19 cellular contexts compared by ENCODE assay signal in the genomic region with DNA sequence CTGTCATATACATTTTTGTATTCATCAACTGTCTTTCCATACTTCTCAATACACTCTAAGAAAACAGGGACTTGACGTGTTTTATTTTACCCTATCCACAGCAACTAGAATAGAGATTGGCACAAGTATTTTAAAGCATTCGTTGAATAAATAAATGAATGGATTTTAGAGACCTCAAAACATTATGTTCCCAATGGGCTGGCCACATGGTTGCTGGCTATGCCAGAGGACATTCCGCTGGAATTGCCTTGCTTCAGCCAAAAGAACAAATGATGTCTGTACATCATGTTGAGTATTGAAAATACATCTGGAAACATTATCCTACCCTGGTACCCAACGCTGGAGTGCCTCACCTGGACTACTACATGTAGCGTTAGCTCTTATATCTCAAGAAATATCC.
A peak's percentile ranks its signal among the peaks of the same experiment; 100 is the strongest.
DNase-seq lines count a peak whose midpoint lies in the region; ATAC-seq, FAIRE-seq and TF ChIP-seq lines count a peak whose summit lies in the region.
"Had no signal": no experiment of that assay in that cellular context is flagged by ENCODE, and none has a peak within 500 bp of the region (broad histone marks: within the 10 kb centered on the region; RNA-seq: fewer than 3 reads in every experiment).

No MANE protein-coding gene starts in this region.

- intact Hi-C loops in IMR-90 (cut with micrococcal nuclease) = no loop called here
- intact Hi-C loops in tibial artery (cut with DNase I; ENCODE audit: low total_unique reads) = no loop called here
- intact Hi-C loops in A673 (cut with micrococcal nuclease; ENCODE audit: unreplicated experiment) = no loop called here
- intact Hi-C loops in body of pancreas (cut with DNase I) = no loop called here

- BruUV-seq in IMR-90 (replicated peaks; lab: Mats Ljungman, UMichigan) (no TSS peak), A673 (replicated peaks; lab: Mats Ljungman, UMichigan) (no TSS peak)

- H3K56ac ChIP-seq in IMR-90 (ENCODE audit: extremely low read depth, insufficient read depth, low read length) = no peak overlapping the region

- no peak for TF ChIP-seq POLR2A in IMR-90 (IDR thresholded peaks at IDR 0.05; ENCODE audit: low read depth, low read length)
- no peak for TF ChIP-seq POLR2A in body of pancreas (IDR thresholded peaks at IDR 0.05)

- H2AFZ ChIP-seq in IMR-90 (replicated peaks; ENCODE audit: low read length, poor library complexity) = no peak overlapping the region
- H2AFZ ChIP-seq in astrocyte (ENCODE audit: low read depth, low read length) = no peak overlapping the region
- H2AFZ ChIP-seq in Karpas-422 (ENCODE audit: low read length) = no peak overlapping the region

- H3K4me3 Mint-ChIP-seq in astrocyte (ENCODE audit: unreplicated experiment) = no peak overlapping the region
- no peak overlapping the region for H3K4me3 Mint-ChIP-seq in memory B cell
- H3K4me3 Mint-ChIP-seq: B cell; CD8-positive, alpha-beta T cell; HFFc6 had no signal

- H3K9me3 ChIP-seq in IMR-90 (ENCODE audit: control insufficient read depth, insufficient read depth, low read length) (no peaks in the 10 kb centered on the region), astrocyte (ENCODE audit: insufficient read depth, low read depth, low read length) (no peaks in the 10 kb centered on the region), tibial artery (no peaks in the 10 kb centered on the region), Karpas-422 (ENCODE audit: low read length) (no peaks in the 10 kb centered on the region), A673 (ENCODE audit: low read depth, low read length, poor library complexity, severe bottlenecking) (no peaks in the 10 kb centered on the region), body of pancreas (no peaks in the 10 kb centered on the region)

- dilution Hi-C loops in IMR-90 (cut with HindIII; ENCODE audit: low sequenced_read_pairs, unreplicated experiment) = no loop called here

- H3K27me3 ChIP-seq in IMR-90 (ENCODE audit: control insufficient read depth, insufficient read depth, low read length) (no peaks in the 10 kb centered on the region), astrocyte (ENCODE audit: insufficient read depth, low read length) (no peaks in the 10 kb centered on the region), tibial artery (no peaks in the 10 kb centered on the region), Karpas-422 (ENCODE audit: low read length) (no peaks in the 10 kb centered on the region), A673 (replicated peaks; ENCODE audit: insufficient read depth, low read depth, low read length, poor library complexity) (no peaks in the 10 kb centered on the region), body of pancreas (no peaks in the 10 kb centered on the region)
- H3K27me3 ChIP-seq: BLaER1 treated with 17β-estradiol and CSF1 and Interleukin-3, amounts not matched to agents 10 nM and 100 nM had no signal

- H2BK15ac ChIP-seq in IMR-90 (ENCODE audit: low read depth, low read length) = no peak overlapping the region

- no peak overlapping the region for H3K23ac ChIP-seq in IMR-90 (ENCODE audit: low read depth, low read length)

- POLR2A ChIA-PET in IMR-90 (lab: Charles Lee; ENCODE audit: unreplicated experiment) = no interaction called here
- POLR2A ChIA-PET in A673 (lab: Charles Lee; ENCODE audit: low non-redundant PET) = no interaction called here

- no peak overlapping the region for H2AK5ac ChIP-seq in IMR-90 (ENCODE audit: low read depth, low read length)

- TF ChIP-seq CTCF in IMR-90 (conservative IDR thresholded peaks at IDR 0.05; ENCODE audit: low read depth, low read length) (no peak), astrocyte (IDR thresholded peaks at IDR 0.05; ENCODE audit: insufficient read depth, low read depth, low read length) (no peak), tibial artery (IDR thresholded peaks at IDR 0.05) (no peak), A673 (conservative IDR thresholded peaks at IDR 0.05; ENCODE audit: low read depth, low read length) (no peak), body of pancreas (IDR thresholded peaks at IDR 0.05) (no peak)

- H3K4me1 Mint-ChIP-seq in astrocyte (ENCODE audit: low read depth, unreplicated experiment) (peaks cover 10% of the 10 kb centered on the region), memory B cell (peaks cover 24% of the 10 kb centered on the region)

- DNase-seq in IMR-90 = no peak
- DNase-seq in astrocyte (ENCODE audit: low read depth) = no peak
- DNase-seq in memory B cell (ENCODE audit: low spot score in 2 of 2) = no peak
- peak; percentile 24 to 74 for DNase-seq in tibial artery
- DNase-seq in Karpas-422 = no peak
- DNase-seq in A673 (ENCODE audit: low spot score) = no peak
- DNase-seq in body of pancreas = no peak
- DNase-seq: 8988T; Calu3; CD8-positive, alpha-beta T cell; DMS79 treated with DMSO at 0.1 percent for 48 hours; GF-D8; GOT3; H7; HFFc6 had no signal

- CTCF ChIA-PET in IMR-90 (lab: Yijun Ruan, JAX) (no interaction called here), A673 (lab: Charles Lee) (no interaction called here)

- no peak overlapping the region for H2BK120ac ChIP-seq in IMR-90 (ENCODE audit: low read depth, low read length)

- H3K27me3 Mint-ChIP-seq in astrocyte (ENCODE audit: low read depth, unreplicated experiment) = no peaks in the 10 kb centered on the region
- H3K27me3 Mint-ChIP-seq in memory B cell = no peaks in the 10 kb centered on the region
- H3K27me3 Mint-ChIP-seq: B cell had no signal

- H3K9me2 ChIP-seq in Karpas-422 (replicated peaks; ENCODE audit: insufficient read depth, low read length) = no peaks in the 10 kb centered on the region

- WGBS in IMR-90 (ENCODE audit: extremely low coverage in 2 of 2, insufficient read length in 1 of 2), 2 experiments = no CpG with 5 or more reads among the region's 5 CpGs
- WGBS in body of pancreas, 2 donors = 78 to 83% methylated on average over 5 of the region's 5 CpGs

- H3K36me3 Mint-ChIP-seq in astrocyte (ENCODE audit: low read depth, unreplicated experiment) = no peaks in the 10 kb centered on the region
- H3K36me3 Mint-ChIP-seq in memory B cell = no peaks in the 10 kb centered on the region
- H3K36me3 Mint-ChIP-seq: CD8-positive, alpha-beta T cell had no signal

- no peak overlapping the region for H3K14ac ChIP-seq in IMR-90 (replicated peaks; ENCODE audit: low read depth, low read length)

- H3K79me1 ChIP-seq in IMR-90 (ENCODE audit: low read depth in 1 of 2, low read length in 2 of 2) = no peaks in the 10 kb centered on the region

- TF ChIP-seq RAD21 in IMR-90 (IDR thresholded peaks at IDR 0.05; ENCODE audit: low read length) = no peak

- H3K9me1 ChIP-seq in IMR-90 (ENCODE audit: insufficient read depth, low read length) = no peaks in the 10 kb centered on the region

- H3K9me3 Mint-ChIP-seq in astrocyte (ENCODE audit: unreplicated experiment) = peaks cover 3% of the 10 kb centered on the region
- H3K9me3 Mint-ChIP-seq in memory B cell = peaks cover 2% of the 10 kb centered on the region
- H3K9me3 Mint-ChIP-seq: HFFc6 had no signal

- no peak overlapping the region for H4K91ac ChIP-seq in IMR-90 (ENCODE audit: insufficient read depth, low read depth, low read length)

- H4K8ac ChIP-seq in IMR-90 (ENCODE audit: low read depth in 2 of 2, low read length in 2 of 2) = no peak overlapping the region

- H4K20me1 ChIP-seq in IMR-90 (ENCODE audit: insufficient read depth, low read length) (no peaks in the 10 kb centered on the region), astrocyte (ENCODE audit: insufficient read depth, low read length) (no peaks in the 10 kb centered on the region), Karpas-422 (ENCODE audit: insufficient read depth, low read depth, low read length) (no peaks in the 10 kb centered on the region)
- H4K20me1 ChIP-seq: BLaER1 treated with 17β-estradiol and CSF1 and Interleukin-3, amounts not matched to agents 10 nM and 100 nM had no signal

- peak overlapping the region; percentile 33; the same call in 1 of the 2 replicates for H3K18ac ChIP-seq in IMR-90 (ENCODE audit: low read depth, low read length)

- no peak overlapping the region for H3K4me3 ChIP-seq in IMR-90 (ENCODE audit: insufficient read depth, low read depth, low read length)
- no peak overlapping the region for H3K4me3 ChIP-seq in astrocyte (ENCODE audit: insufficient read depth, low read depth, low read length)
- no peak overlapping the region for H3K4me3 ChIP-seq in tibial artery
- H3K4me3 ChIP-seq in Karpas-422 (ENCODE audit: low read length) = no peak overlapping the region
- H3K4me3 ChIP-seq in A673 (ENCODE audit: low read depth, low read length, poor library complexity, severe bottlenecking) = no peak overlapping the region
- no peak overlapping the region for H3K4me3 ChIP-seq in body of pancreas
- H3K4me3 ChIP-seq: BLaER1 treated with 17β-estradiol and CSF1 and Interleukin-3, amounts not matched to agents 10 nM and 100 nM had no signal

- H2AK9ac ChIP-seq in IMR-90 (replicated peaks; ENCODE audit: low read depth, low read length, poor library complexity) = no peak overlapping the region

- H3K4me1 ChIP-seq in IMR-90 (ENCODE audit: control insufficient read depth, insufficient read depth, low read length) (peaks cover 8% of the 10 kb centered on the region), astrocyte (ENCODE audit: insufficient read depth, low read length) (peaks cover 3% of the 10 kb centered on the region), tibial artery (peaks cover 0 to 46% (median 8%) of the 10 kb centered on the region in 4 donors), Karpas-422 (ENCODE audit: low read length) (peaks cover 8% of the 10 kb centered on the region), A673 (ENCODE audit: insufficient read depth, low read length, poor library complexity, severe bottlenecking) (peaks cover 16% of the 10 kb centered on the region), body of pancreas (no peaks in the 10 kb centered on the region)

- in situ Hi-C loops in IMR-90 (cut with MboI; ENCODE audit: low sequenced_read_pairs) = no loop called here

- H3K27ac ChIP-seq in IMR-90 (ENCODE audit: insufficient read depth, low read length) (no peak overlapping the region), astrocyte (ENCODE audit: low read depth, low read length) (no peak overlapping the region), tibial artery (peak overlapping the region; percentile 78 to 82), Karpas-422 (ENCODE audit: low read length) (no peak overlapping the region), A673 (ENCODE audit: low read depth, low read length, poor library complexity, severe bottlenecking) (no peak overlapping the region), body of pancreas (no peak overlapping the region)
- H3K27ac ChIP-seq: HL-60 had no signal

- H4K5ac ChIP-seq in IMR-90 (ENCODE audit: low read depth, low read length) = no peak overlapping the region

- H3K36me3 ChIP-seq in IMR-90 (ENCODE audit: control insufficient read depth, insufficient read depth, low read length) (no peaks in the 10 kb centered on the region), astrocyte (ENCODE audit: insufficient read depth, low read length) (no peaks in the 10 kb centered on the region), tibial artery (no peaks in the 10 kb centered on the region), Karpas-422 (ENCODE audit: insufficient read depth, low read length) (no peaks in the 10 kb centered on the region), A673 (ENCODE audit: insufficient read depth, low read length, poor library complexity, severe bottlenecking) (no peaks in the 10 kb centered on the region), body of pancreas (replicated peaks in 1 of 2; ENCODE audit: insufficient read depth in 1 of 2, low read depth in 2 of 2) (no peaks in the 10 kb centered on the region)
- H3K36me3 ChIP-seq: BLaER1 treated with 17β-estradiol and CSF1 and Interleukin-3, amounts not matched to agents 10 nM and 100 nM had no signal

- H3K4ac ChIP-seq in IMR-90 (ENCODE audit: low read depth, low read length) = 0 out of 2 replicates have a peak overlapping the region, but pooled peaks have one; percentile 11

- H2BK5ac ChIP-seq in IMR-90 (ENCODE audit: low read depth, low read length, poor library complexity, severe bottlenecking) = no peak overlapping the region

- H3K9ac ChIP-seq in IMR-90 (ENCODE audit: low read depth, low read length) = no peak overlapping the region
- H3K9ac ChIP-seq in astrocyte (ENCODE audit: low read length) = no peak overlapping the region
- H3K9ac ChIP-seq in Karpas-422 (ENCODE audit: low read length) = no peak overlapping the region
- H3K9ac ChIP-seq: BLaER1 treated with 17β-estradiol and CSF1 and Interleukin-3, amounts not matched to agents 10 nM and 100 nM had no signal

- FAIRE-seq in astrocyte (lab: Jason Lieb, UNC) = no peak

- no peak overlapping the region for H2BK20ac ChIP-seq in IMR-90 (ENCODE audit: low read depth, low read length)

- ATAC-seq in IMR-90 (ENCODE audit: low read depth) (no peak), memory B cell (ENCODE audit: low read depth) (no peak), body of pancreas (no peak)
- ATAC-seq: CD8-positive, alpha-beta T cell; HCT116 had no signal

- H3K79me2 ChIP-seq in astrocyte (ENCODE audit: insufficient read depth, low read length) (no peaks in the 10 kb centered on the region), Karpas-422 (ENCODE audit: low read length) (no peaks in the 10 kb centered on the region)

- H3K4me2 ChIP-seq in IMR-90 (ENCODE audit: low read depth, low read length) = no peak overlapping the region
- H3K4me2 ChIP-seq in astrocyte (ENCODE audit: low read length) = no peak overlapping the region
- H3K4me2 ChIP-seq in Karpas-422 (ENCODE audit: low read depth, low read length, poor library complexity, severe bottlenecking) = no peak overlapping the region

- peak overlapping the region; percentile 8 for H3K27ac Mint-ChIP-seq in astrocyte (ENCODE audit: unreplicated experiment)
- peak overlapping the region; percentile 9 for H3K27ac Mint-ChIP-seq in memory B cell
- H3K27ac Mint-ChIP-seq: B cell; CD8-positive, alpha-beta T cell; HFFc6 had no signal

Comparison
In these comparisons a context has a peak if more than half of its experiments do, and no peak if none do; other contexts are left out.
1. DNase-seq: peak in tibial artery (2 of 2); none in IMR-90 (single experiment), astrocyte (single experiment), memory B cell (0 of 2), Karpas-422 (single experiment), A673 (single experiment) and body of pancreas (0 of 4).
2. H3K27ac ChIP-seq: peak in tibial artery (2 of 2); none in IMR-90 (single experiment), astrocyte (single experiment), Karpas-422 (single experiment), A673 (single experiment) and body of pancreas (0 of 4).